1 cellular context compared by ENCODE assay signal in genomic region chr20:50694379-50695143, GRCh38.
TF ChIP-seq lines count a peak whose summit lies in the region.

No MANE protein-coding gene starts in this region.

TF ChIP-seq in H1, 55 proteins besides CTCF, POLR2A, EP300 and RAD21 (continued from another document):
- TF ChIP-seq USF2 (IDR thresholded peaks at IDR 0.05; ENCODE audit: low read length) (no peak), CBX8 (IDR thresholded peaks at IDR 0.05; ENCODE audit: borderline replicate concordance, low read depth, low read length) (no peak)
